In genomic region chr18:56458770-56459450, GRCh38 we compare ENCODE assay signal across 1 cellular context.
TF ChIP-seq lines count a peak whose summit lies in the region.

No MANE protein-coding gene starts in this region.

TF ChIP-seq in H1, 55 proteins besides CTCF, POLR2A, EP300 and RAD21 (continued from another document):
- TF ChIP-seq TAF1 (IDR thresholded peaks at IDR 0.05; ENCODE audit: low read depth, low read length) (no peak), ZNF274 (IDR thresholded peaks at IDR 0.05; ENCODE audit: borderline replicate concordance, extremely low read depth, low read length) (no peak), BACH1 (IDR thresholded peaks at IDR 0.05; ENCODE audit: low read length) (no peak), TAF7 (optimal IDR thresholded peaks at IDR 0.05; ENCODE audit: borderline replicate concordance, low read depth, low read length) (no peak), SP2 (IDR thresholded peaks at IDR 0.05; ENCODE audit: low read length) (no peak), CHD2 (IDR thresholded peaks at IDR 0.05; ENCODE audit: low read length) (no peak), SIX5 (IDR thresholded peaks at IDR 0.05; ENCODE audit: low read depth, low read length) (no peak)
- TF ChIP-seq, protein P1, sequence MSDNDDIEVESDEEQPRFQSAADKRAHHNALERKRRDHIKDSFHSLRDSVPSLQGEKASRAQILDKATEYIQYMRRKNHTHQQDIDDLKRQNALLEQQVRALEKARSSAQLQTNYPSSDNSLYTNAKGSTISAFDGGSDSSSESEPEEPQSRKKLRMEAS (IDR thresholded peaks at IDR 0.05): no peak
